10 cellular contexts compared by ENCODE assay signal in genomic region chr7:100896743-100897051, GRCh38. TPM values are rescaled to one million over a fixed set of nuclear protein-coding genes. Genes with fewer than 3 reads are reported as not detected.
DNase-seq lines count a peak whose midpoint lies in the region; ATAC-seq, FAIRE-seq and TF ChIP-seq lines count a peak whose summit lies in the region.
"Had no signal": no experiment of that assay in that cellular context is flagged by ENCODE, and none has a peak within 500 bp of the region (broad histone marks: within the 10 kb centered on the region; RNA-seq: fewer than 3 reads in every experiment).

No MANE protein-coding gene starts in this region.

- TF ChIP-seq POLR2A in HepG2 (IDR thresholded peaks at IDR 0.05; ENCODE audit: insufficient read depth in 1 of 2, low read depth in 2 of 2, low read length in 2 of 2) (no peak), spleen (IDR thresholded peaks at IDR 0.05) (no peak)

- H3K27ac Mint-ChIP-seq in activated T-helper 17 cell treated with anti-CD3 and anti-CD28 coated beads, Interleukin-2, amount 50 U/mL, for 72 hours: no peak overlapping the region

- no peak overlapping the region for H2AFZ ChIP-seq in HepG2 (ENCODE audit: low read length)

- H3K36me3 ChIP-seq in HepG2 (replicated peaks in 1 of 2; ENCODE audit: control insufficient read depth in 1 of 2, insufficient read depth in 2 of 2, low read length in 2 of 2) (no peaks in the 10 kb centered on the region), spleen (no peaks in the 10 kb centered on the region)

- H3K9me3 Mint-ChIP-seq in activated T-helper 17 cell treated with anti-CD3 and anti-CD28 coated beads, Interleukin-2, amount 50 U/mL, for 72 hours: no peaks in the 10 kb centered on the region

- H3K4me1 Mint-ChIP-seq in activated T-helper 17 cell treated with anti-CD3 and anti-CD28 coated beads, Interleukin-2, amount 50 U/mL, for 72 hours: peaks cover 5% of the 10 kb centered on the region

- in situ Hi-C loops in HepG2 (cut with HindIII; ENCODE audit: extremely low pct_ligation_motif_present, low pct_unique_long_range_greater_than_20kb): loop anchor here (5.0 to 25.0 kb wide), 2 partner anchors 161 to 391 kb away; no protein-coding TSS in a partner anchor

- H3K27ac ChIP-seq in HepG2 (ENCODE audit: extremely low read length, insufficient read depth, low read length) (no peak overlapping the region), spleen (no peak overlapping the region)

- DNase-seq in DMS53 (lab: John Stamatoyannopoulos, UW): peak; percentile 43
- no peak for DNase-seq in DMS53 treated with DMSO at 0.1 percent for 48 hours (lab: John Stamatoyannopoulos, UW; ENCODE audit: unreplicated experiment)
- DNase-seq in HepG2 (ENCODE audit: low spot score): no peak
- peak; percentile 80 for DNase-seq in spleen
- DNase-seq in NCI-H146 (lab: John Stamatoyannopoulos, UW): no peak
- DNase-seq in SW 1271 (lab: John Stamatoyannopoulos, UW): no peak
- DNase-seq in hepatic stellate cell (ENCODE audit: low spot score): no peak
- DNase-seq: NCI-H1694 treated with DMSO at 0.1 percent for 48 hours had no signal

- H3K27me3 Mint-ChIP-seq in activated T-helper 17 cell treated with anti-CD3 and anti-CD28 coated beads, Interleukin-2, amount 50 U/mL, for 72 hours: peaks cover 26% of the 10 kb centered on the region

- H3K4me3 Mint-ChIP-seq in activated T-helper 17 cell treated with anti-CD3 and anti-CD28 coated beads, Interleukin-2, amount 50 U/mL, for 72 hours: peak overlapping the region; percentile 78

- POLR2A ChIA-PET in HepG2 (lab: Yijun Ruan, JAX): no interaction called here

- peaks cover 11 to 32% of the 10 kb centered on the region in 2 experiments for H3K27me3 ChIP-seq in HepG2 (ENCODE audit: control insufficient read depth in 1 of 2, insufficient read depth in 2 of 2, low read length in 2 of 2)
- peaks cover 3 to 92% (median 52%) of the 10 kb centered on the region in 7 donors for H3K27me3 ChIP-seq in spleen (replicated peaks in 1 of 7)

- H4K20me1 ChIP-seq in HepG2 (ENCODE audit: insufficient read depth, low read length): no peaks in the 10 kb centered on the region

- H3K4me3 ChIP-seq in HepG2 (replicated peaks in 1 of 3; ENCODE audit: insufficient read depth in 1 of 3, low read depth in 2 of 3, low read length in 3 of 3) (peak overlapping the region in 2 of 3 experiments; percentile 42 to 67; a peak in 4 of 6 replicates), spleen (peak overlapping the region in 7 of 8 donors; percentile 23 to 73 (median 47))

- peak overlapping the region; percentile 73 for H3K4me2 ChIP-seq in HepG2 (ENCODE audit: low read depth, low read length)

- no peak for TF ChIP-seq EP300 in HepG2 (IDR thresholded peaks at IDR 0.05; ENCODE audit: low read depth in 2 of 2, low read length in 2 of 2)
- no peak for TF ChIP-seq EP300 in HepG2 (CRISPR knock-in tag; IDR thresholded peaks at IDR 0.05; ENCODE audit: borderline replicate concordance)

- CTCF ChIA-PET in HepG2 (lab: Yijun Ruan, JAX; ENCODE audit: low intra/inter-chr PET ratio, low total read pairs): interaction anchor here (3.2 kb wide), 1 partner anchor 163 kb away, joined by 28 read pairs; no protein-coding TSS in a partner anchor

- intact Hi-C loops in HepG2 (cut with micrococcal nuclease; ENCODE audit: unreplicated experiment): loop anchor here (1.0 to 5.0 kb wide), 2 partner anchors 163 to 181 kb away; no protein-coding TSS in a partner anchor
- intact Hi-C loops in spleen (cut with DNase I; ENCODE audit: low total_unique reads): loop anchor here (5.0 kb wide), 1 partner anchor 161 kb away; no protein-coding TSS in a partner anchor

- H3K4me1 ChIP-seq in HepG2 (ENCODE audit: insufficient read depth, low read length) (peaks cover 27% of the 10 kb centered on the region), spleen (peaks cover 12 to 36% (median 29%) of the 10 kb centered on the region in 6 donors)

- no peak for FAIRE-seq in HepG2 (lab: Jason Lieb, UNC)
- FAIRE-seq: A204.1 had no signal

- no peak for TF ChIP-seq CTCF in HepG2 (CRISPR knock-in tag; IDR thresholded peaks at IDR 0.05)
- no peak for TF ChIP-seq CTCF in spleen (IDR thresholded peaks at IDR 0.05 in 8 of 11, conservative IDR thresholded peaks at IDR 0.05 in 3 of 11)

- no peaks in the 10 kb centered on the region for H3K79me2 ChIP-seq in HepG2 (ENCODE audit: insufficient read depth, low read length)

- H3K9me3 ChIP-seq in HepG2 (ENCODE audit: low read length) (no peaks in the 10 kb centered on the region), spleen (no peaks in the 10 kb centered on the region)

- no CpG with 5 or more reads among the region's 45 CpGs for WGBS in HepG2 (ENCODE audit: low lambda C conversion rate)
- 0 to 6% (median 1%) methylated on average over 9 to 45 of the region's 45 CpGs for WGBS in spleen, 5 donors

- H3K9ac ChIP-seq in HepG2 (ENCODE audit: insufficient read depth, low read depth, low read length): no peak overlapping the region

- peaks cover 6% of the 10 kb centered on the region for H3K36me3 Mint-ChIP-seq in activated T-helper 17 cell treated with anti-CD3 and anti-CD28 coated beads, Interleukin-2, amount 50 U/mL, for 72 hours (ENCODE audit: low read depth)

- no peak for ATAC-seq in activated T-helper 17 cell treated with anti-CD3 and anti-CD28 coated beads, Interleukin-2, amount 50 U/mL, for 72 hours (replicated peaks)
- ATAC-seq in HepG2: no peak

- no TSS peak for BruUV-seq in HepG2 (replicated peaks; lab: Mats Ljungman, UMichigan)

- no peak for TF ChIP-seq RAD21 in HepG2 (CRISPR knock-in tag; IDR thresholded peaks at IDR 0.05)

RNA-seq across cellular contexts. Expression of gene ACHE, which starts 1.0 kb away (rescaled TPM):
- total RNA-seq in activated T-helper 17 cell treated with anti-CD3 and anti-CD28 coated beads, Interleukin-2, amount 50 U/mL, for 72 hours: not detected
- total RNA-seq in HepG2 (2016; rRNA removed; fragmentation: Illumina TruSeq; extraction: Trizol) (0.18 TPM in 1 of 2 replicates, not detected in the other), spleen (10 to 100 TPM in 1 of 7 donors, 1 to 10 TPM in 6; 2.1 to 10.8 (median 4.4) TPM)
- total RNA-seq in HepG2 (2016; cell fraction: cytosol; rRNA removed; fragmentation: Illumina TruSeq; extraction: Trizol; ENCODE audit: low read depth): not detected in 2 replicates
- total RNA-seq in HepG2 (2016; cell fraction: insoluble cytoplasmic fraction; rRNA removed; fragmentation: Illumina TruSeq; extraction: Trizol): 0.09 TPM in 1 of 2 replicates, not detected in the other
- total RNA-seq in HepG2 (2016; cell fraction: membrane; rRNA removed; fragmentation: Illumina TruSeq; extraction: Trizol): not detected in 2 replicates
- not detected in 2 replicates for total RNA-seq in HepG2 (2016; cell fraction: nucleus; rRNA removed; fragmentation: Illumina TruSeq; extraction: Trizol)
- polyA plus RNA-seq in HepG2 (2011; rRNA removed) (0.40 and 0.99 TPM in 2 replicates), spleen (1 to 10 TPM; 2.0 to 3.7 (median 3.1) TPM)
- 0.25 and 0.38 TPM in 2 replicates for polyA plus RNA-seq in HepG2 (2011; cell fraction: cytosol; rRNA removed)
- 2.2 and 3.0 TPM in 2 replicates for polyA plus RNA-seq in HepG2 (2011; cell fraction: nucleus; rRNA removed)
- polyA plus RNA-seq in HepG2 (2012): 0.27 and 0.87 TPM in 2 replicates
- 0.05 and 0.07 TPM in 2 replicates for polyA plus RNA-seq in HepG2 (2016; cell fraction: cytosol; fragmentation: Illumina TruSeq; extraction: Trizol; ENCODE audit: low read depth)
- not detected in 2 replicates for polyA plus RNA-seq in HepG2 (2016; cell fraction: insoluble cytoplasmic fraction; fragmentation: Illumina TruSeq; extraction: Trizol; ENCODE audit: low read depth)
- polyA plus RNA-seq in HepG2 (2016; cell fraction: membrane; fragmentation: Illumina TruSeq; extraction: Trizol; ENCODE audit: low read depth): 0.08 TPM in 1 of 2 replicates, not detected in the other
- polyA plus RNA-seq in HepG2 (2016; cell fraction: nucleus; fragmentation: Illumina TruSeq; extraction: Trizol; ENCODE audit: insufficient read depth, low read depth): 0.77 and 1.1 TPM in 2 replicates
- polyA minus RNA-seq in HepG2 (2011; rRNA and poly(A)+ RNA removed; ENCODE audit: low replicate concordance): 0.09 and 0.28 TPM in 2 replicates
- polyA minus RNA-seq in HepG2 (2011; cell fraction: cytosol; rRNA and poly(A)+ RNA removed): not detected in 2 replicates
- 0.26 and 0.75 TPM in 2 replicates for polyA minus RNA-seq in HepG2 (2011; cell fraction: nucleus; rRNA and poly(A)+ RNA removed)

RNA-seq across cellular contexts. Expression of gene UFSP1, which starts 7.2 kb away (rescaled TPM):
- total RNA-seq in activated T-helper 17 cell treated with anti-CD3 and anti-CD28 coated beads, Interleukin-2, amount 50 U/mL, for 72 hours: 1 to 10 TPM in 1 of 2 donors, under 1 TPM in 1; 0.79 to 3.2 TPM
- total RNA-seq in HepG2 (2016; rRNA removed; fragmentation: Illumina TruSeq; extraction: Trizol): 2.8 and 3.3 TPM in 2 replicates
- total RNA-seq in HepG2 (2016; cell fraction: cytosol; rRNA removed; fragmentation: Illumina TruSeq; extraction: Trizol; ENCODE audit: low read depth): 1.7 and 2.1 TPM in 2 replicates
- total RNA-seq in HepG2 (2016; cell fraction: insoluble cytoplasmic fraction; rRNA removed; fragmentation: Illumina TruSeq; extraction: Trizol): 2.5 and 3.0 TPM in 2 replicates
- 1.7 and 2.0 TPM in 2 replicates for total RNA-seq in HepG2 (2016; cell fraction: membrane; rRNA removed; fragmentation: Illumina TruSeq; extraction: Trizol)
- 2.3 TPM in 2 replicates for total RNA-seq in HepG2 (2016; cell fraction: nucleus; rRNA removed; fragmentation: Illumina TruSeq; extraction: Trizol)
- polyA plus RNA-seq in HepG2 (2011; rRNA removed): 0.65 and 1.3 TPM in 2 replicates
- polyA plus RNA-seq in HepG2 (2011; cell fraction: cytosol; rRNA removed): 0.65 and 1.2 TPM in 2 replicates
- 2.0 and 2.5 TPM in 2 replicates for polyA plus RNA-seq in HepG2 (2011; cell fraction: nucleus; rRNA removed)
- polyA plus RNA-seq in HepG2 (2012): 0.96 and 1.6 TPM in 2 replicates
- polyA plus RNA-seq in HepG2 (2016; cell fraction: cytosol; fragmentation: Illumina TruSeq; extraction: Trizol; ENCODE audit: low read depth): 0.41 and 0.42 TPM in 2 replicates
- 1.9 and 2.3 TPM in 2 replicates for polyA plus RNA-seq in HepG2 (2016; cell fraction: insoluble cytoplasmic fraction; fragmentation: Illumina TruSeq; extraction: Trizol; ENCODE audit: low read depth)
- 0.65 and 0.74 TPM in 2 replicates for polyA plus RNA-seq in HepG2 (2016; cell fraction: membrane; fragmentation: Illumina TruSeq; extraction: Trizol; ENCODE audit: low read depth)
- polyA plus RNA-seq in HepG2 (2016; cell fraction: nucleus; fragmentation: Illumina TruSeq; extraction: Trizol; ENCODE audit: insufficient read depth, low read depth): 1.0 and 1.5 TPM in 2 replicates
- 5.4 and 9.8 TPM in 2 replicates for polyA minus RNA-seq in HepG2 (2011; rRNA and poly(A)+ RNA removed; ENCODE audit: low replicate concordance)
- 0.89 and 1.7 TPM in 2 replicates for polyA minus RNA-seq in HepG2 (2011; cell fraction: cytosol; rRNA and poly(A)+ RNA removed)
- 6.2 and 7.6 TPM in 2 replicates for polyA minus RNA-seq in HepG2 (2011; cell fraction: nucleus; rRNA and poly(A)+ RNA removed)
- 1 to 10 TPM; 1.3 to 5.6 (median 2.8) TPM for total RNA-seq in spleen
- 1 to 10 TPM; 4.2 to 6.9 (median 5.1) TPM for polyA plus RNA-seq in spleen

RNA-seq across cellular contexts. Expression of gene SRRT, which starts 21.8 kb away (rescaled TPM):
- 100 to 1,000 TPM; 208 to 255 TPM for total RNA-seq in activated T-helper 17 cell treated with anti-CD3 and anti-CD28 coated beads, Interleukin-2, amount 50 U/mL, for 72 hours
- total RNA-seq in HepG2 (2016; rRNA removed; fragmentation: Illumina TruSeq; extraction: Trizol): 79.1 and 106 TPM in 2 replicates
- total RNA-seq in HepG2 (2016; cell fraction: cytosol; rRNA removed; fragmentation: Illumina TruSeq; extraction: Trizol; ENCODE audit: low read depth): 11.8 and 17.5 TPM in 2 replicates
- 56.7 and 113 TPM in 2 replicates for total RNA-seq in HepG2 (2016; cell fraction: insoluble cytoplasmic fraction; rRNA removed; fragmentation: Illumina TruSeq; extraction: Trizol)
- total RNA-seq in HepG2 (2016; cell fraction: membrane; rRNA removed; fragmentation: Illumina TruSeq; extraction: Trizol): 21.7 and 29.6 TPM in 2 replicates
- total RNA-seq in HepG2 (2016; cell fraction: nucleus; rRNA removed; fragmentation: Illumina TruSeq; extraction: Trizol): 78.9 and 79.0 TPM in 2 replicates
- polyA plus RNA-seq in HepG2 (2011; rRNA removed): 26.2 and 30.4 TPM in 2 replicates
- 9.4 and 12.5 TPM in 2 replicates for polyA plus RNA-seq in HepG2 (2011; cell fraction: cytosol; rRNA removed)
- polyA plus RNA-seq in HepG2 (2011; cell fraction: nucleus; rRNA removed): 220 and 271 TPM in 2 replicates
- polyA plus RNA-seq in HepG2 (2012): 52.9 and 58.7 TPM in 2 replicates
- polyA plus RNA-seq in HepG2 (2016; cell fraction: cytosol; fragmentation: Illumina TruSeq; extraction: Trizol; ENCODE audit: low read depth): 12.1 and 13.2 TPM in 2 replicates
- 72.8 and 96.9 TPM in 2 replicates for polyA plus RNA-seq in HepG2 (2016; cell fraction: insoluble cytoplasmic fraction; fragmentation: Illumina TruSeq; extraction: Trizol; ENCODE audit: low read depth)
- polyA plus RNA-seq in HepG2 (2016; cell fraction: membrane; fragmentation: Illumina TruSeq; extraction: Trizol; ENCODE audit: low read depth): 17.7 and 23.3 TPM in 2 replicates
- 226 and 281 TPM in 2 replicates for polyA plus RNA-seq in HepG2 (2016; cell fraction: nucleus; fragmentation: Illumina TruSeq; extraction: Trizol; ENCODE audit: insufficient read depth, low read depth)
- 23.1 and 63.7 TPM in 2 replicates for polyA minus RNA-seq in HepG2 (2011; rRNA and poly(A)+ RNA removed; ENCODE audit: low replicate concordance)
- polyA minus RNA-seq in HepG2 (2011; cell fraction: cytosol; rRNA and poly(A)+ RNA removed): 17.7 and 23.7 TPM in 2 replicates
- 55.4 and 59.5 TPM in 2 replicates for polyA minus RNA-seq in HepG2 (2011; cell fraction: nucleus; rRNA and poly(A)+ RNA removed)
- total RNA-seq in spleen: 100 to 1,000 TPM in 4 of 7 donors, 10 to 100 TPM in 3; 67.0 to 160 (median 132) TPM
- polyA plus RNA-seq in spleen: 100 to 1,000 TPM in 1 of 3 donors, 10 to 100 TPM in 2; 54.7 to 104 (median 92.6) TPM

RNA-seq across cellular contexts. Expression of gene TRIP6, which starts 29.5 kb away (rescaled TPM):
- total RNA-seq in activated T-helper 17 cell treated with anti-CD3 and anti-CD28 coated beads, Interleukin-2, amount 50 U/mL, for 72 hours: 10 to 100 TPM; 36.5 to 43.5 TPM
- total RNA-seq in HepG2 (2016; rRNA removed; fragmentation: Illumina TruSeq; extraction: Trizol): 0.38 TPM in 1 of 2 replicates, not detected in the other
- 0.61 and 0.71 TPM in 2 replicates for total RNA-seq in HepG2 (2016; cell fraction: cytosol; rRNA removed; fragmentation: Illumina TruSeq; extraction: Trizol; ENCODE audit: low read depth)
- 0.22 and 0.35 TPM in 2 replicates for total RNA-seq in HepG2 (2016; cell fraction: insoluble cytoplasmic fraction; rRNA removed; fragmentation: Illumina TruSeq; extraction: Trizol)
- 0.15 and 0.41 TPM in 2 replicates for total RNA-seq in HepG2 (2016; cell fraction: membrane; rRNA removed; fragmentation: Illumina TruSeq; extraction: Trizol)
- total RNA-seq in HepG2 (2016; cell fraction: nucleus; rRNA removed; fragmentation: Illumina TruSeq; extraction: Trizol): 0.41 and 0.65 TPM in 2 replicates
- 0.30 and 0.34 TPM in 2 replicates for polyA plus RNA-seq in HepG2 (2011; rRNA removed)
- polyA plus RNA-seq in HepG2 (2011; cell fraction: cytosol; rRNA removed): 0.13 and 0.21 TPM in 2 replicates
- polyA plus RNA-seq in HepG2 (2011; cell fraction: nucleus; rRNA removed): 0.99 and 1.1 TPM in 2 replicates
- 0.24 and 0.55 TPM in 2 replicates for polyA plus RNA-seq in HepG2 (2012)
- polyA plus RNA-seq in HepG2 (2016; cell fraction: cytosol; fragmentation: Illumina TruSeq; extraction: Trizol; ENCODE audit: low read depth): 0.20 and 0.31 TPM in 2 replicates
- 0.19 and 0.32 TPM in 2 replicates for polyA plus RNA-seq in HepG2 (2016; cell fraction: insoluble cytoplasmic fraction; fragmentation: Illumina TruSeq; extraction: Trizol; ENCODE audit: low read depth)
- polyA plus RNA-seq in HepG2 (2016; cell fraction: membrane; fragmentation: Illumina TruSeq; extraction: Trizol; ENCODE audit: low read depth): 0.09 and 0.10 TPM in 2 replicates
- 1.4 and 2.7 TPM in 2 replicates for polyA plus RNA-seq in HepG2 (2016; cell fraction: nucleus; fragmentation: Illumina TruSeq; extraction: Trizol; ENCODE audit: insufficient read depth, low read depth)
- polyA minus RNA-seq in HepG2 (2011; rRNA and poly(A)+ RNA removed; ENCODE audit: low replicate concordance): 0.32 and 43.8 TPM in 2 replicates
- polyA minus RNA-seq in HepG2 (2011; cell fraction: cytosol; rRNA and poly(A)+ RNA removed): 0.53 and 0.69 TPM in 2 replicates
- polyA minus RNA-seq in HepG2 (2011; cell fraction: nucleus; rRNA and poly(A)+ RNA removed): 0.62 and 0.90 TPM in 2 replicates
- total RNA-seq in spleen: 10 to 100 TPM; 17.6 to 30.2 (median 22.2) TPM
- polyA plus RNA-seq in spleen: 10 to 100 TPM; 12.4 to 22.4 (median 14.8) TPM

RNA-seq across cellular contexts. Expression of gene SLC12A9, which starts 44.2 kb away (rescaled TPM):
- 10 to 100 TPM; 15.7 to 30.1 TPM for total RNA-seq in activated T-helper 17 cell treated with anti-CD3 and anti-CD28 coated beads, Interleukin-2, amount 50 U/mL, for 72 hours
- total RNA-seq in HepG2 (2016; rRNA removed; fragmentation: Illumina TruSeq; extraction: Trizol): 5.4 and 16.6 TPM in 2 replicates
- total RNA-seq in HepG2 (2016; cell fraction: cytosol; rRNA removed; fragmentation: Illumina TruSeq; extraction: Trizol; ENCODE audit: low read depth): 4.7 and 5.6 TPM in 2 replicates
- total RNA-seq in HepG2 (2016; cell fraction: insoluble cytoplasmic fraction; rRNA removed; fragmentation: Illumina TruSeq; extraction: Trizol): 5.6 and 18.2 TPM in 2 replicates
- 7.9 and 9.1 TPM in 2 replicates for total RNA-seq in HepG2 (2016; cell fraction: membrane; rRNA removed; fragmentation: Illumina TruSeq; extraction: Trizol)
- 14.7 and 18.3 TPM in 2 replicates for total RNA-seq in HepG2 (2016; cell fraction: nucleus; rRNA removed; fragmentation: Illumina TruSeq; extraction: Trizol)
- 8.7 and 13.9 TPM in 2 replicates for polyA plus RNA-seq in HepG2 (2011; rRNA removed)
- polyA plus RNA-seq in HepG2 (2011; cell fraction: cytosol; rRNA removed): 6.6 and 7.9 TPM in 2 replicates
- polyA plus RNA-seq in HepG2 (2011; cell fraction: nucleus; rRNA removed): 25.6 and 27.8 TPM in 2 replicates
- polyA plus RNA-seq in HepG2 (2012): 6.2 and 8.0 TPM in 2 replicates
- 1.6 and 2.0 TPM in 2 replicates for polyA plus RNA-seq in HepG2 (2016; cell fraction: cytosol; fragmentation: Illumina TruSeq; extraction: Trizol; ENCODE audit: low read depth)
- polyA plus RNA-seq in HepG2 (2016; cell fraction: insoluble cytoplasmic fraction; fragmentation: Illumina TruSeq; extraction: Trizol; ENCODE audit: low read depth): 4.7 and 6.3 TPM in 2 replicates
- polyA plus RNA-seq in HepG2 (2016; cell fraction: membrane; fragmentation: Illumina TruSeq; extraction: Trizol; ENCODE audit: low read depth): 4.0 and 4.6 TPM in 2 replicates
- polyA plus RNA-seq in HepG2 (2016; cell fraction: nucleus; fragmentation: Illumina TruSeq; extraction: Trizol; ENCODE audit: insufficient read depth, low read depth): 31.8 and 35.4 TPM in 2 replicates
- polyA minus RNA-seq in HepG2 (2011; rRNA and poly(A)+ RNA removed; ENCODE audit: low replicate concordance): 12.3 and 25.2 TPM in 2 replicates
- polyA minus RNA-seq in HepG2 (2011; cell fraction: cytosol; rRNA and poly(A)+ RNA removed): 3.1 and 5.7 TPM in 2 replicates
- 4.0 and 6.5 TPM in 2 replicates for polyA minus RNA-seq in HepG2 (2011; cell fraction: nucleus; rRNA and poly(A)+ RNA removed)
- 100 to 1,000 TPM in 1 of 7 donors, 10 to 100 TPM in 6; 34.4 to 109 (median 55.7) TPM for total RNA-seq in spleen
- 10 to 100 TPM; 17.0 to 48.4 (median 39.3) TPM for polyA plus RNA-seq in spleen

Comparison
In these comparisons a context has a peak if more than half of its experiments do, and no peak if none do; other contexts are left out.
1. DNase-seq: peak in DMS53 (single experiment) and spleen (single experiment); none in DMS53 treated with DMSO at 0.1 percent for 48 hours (single experiment), HepG2 (single experiment), NCI-H146 (single experiment), SW 1271 (0 of 2) and hepatic stellate cell (single experiment).